In genomic region chr9:35666045-35666444, GRCh38 we compare ENCODE assay signal across 16 cellular contexts. TPM values are rescaled to one million over a fixed set of nuclear protein-coding genes. Genes with fewer than 3 reads are reported as not detected.
A peak's percentile ranks its signal among the peaks of the same experiment; 100 is the strongest.
DNase-seq lines count a peak whose midpoint lies in the region; ATAC-seq, FAIRE-seq and TF ChIP-seq lines count a peak whose summit lies in the region.
"Had no signal": no experiment of that assay in that cellular context is flagged by ENCODE, and none has a peak within 500 bp of the region (broad histone marks: within the 10 kb centered on the region; RNA-seq: fewer than 3 reads in every experiment).

No MANE protein-coding gene starts in this region.

- TF ChIP-seq CTCF in A549 (IDR thresholded peaks at IDR 0.05) = no peak
- TF ChIP-seq CTCF in lower leg skin (IDR thresholded peaks at IDR 0.05) = no peak

- POLR2A ChIA-PET in A549 (lab: Yijun Ruan, JAX) = interaction anchor here (2.3 to 2.6 kb wide), 2 partner anchors 25 to 66 kb away, joined by 16 to 21 read pairs; partner anchors contain the start of genes CREB3, TLN1 and TPM2
- POLR2A ChIA-PET in activated CD4-positive, alpha-beta memory T cell treated with anti-CD3 and anti-CD28 coated beads, Interleukin-2, amount 10 ng/mL, durations not matched to agents 7 days and 5 days (lab: Charles Lee) = interaction anchor here (1.1 to 11.8 kb wide), 13 partner anchors 9 to 91 kb away, joined by 3 to 257 read pairs (median 10); partner anchors contain the start of genes CA9, CCDC107, CD72 and CREB3

- H3K36me3 ChIP-seq in effector memory CD4-positive, alpha-beta T cell (ENCODE audit: control insufficient read depth, insufficient read depth, low read length) = no peaks in the 10 kb centered on the region
- H3K36me3 ChIP-seq: right lobe of liver had no signal

- peak overlapping the region; percentile 57 for H3K27ac Mint-ChIP-seq in activated CD4-positive, alpha-beta memory T cell treated with anti-CD3 and anti-CD28 coated beads, Interleukin-2, amount 10 ng/mL, durations not matched to agents 7 days and 5 days

- no peaks in the 10 kb centered on the region for H3K27me3 Mint-ChIP-seq in activated CD4-positive, alpha-beta memory T cell treated with anti-CD3 and anti-CD28 coated beads, Interleukin-2, amount 10 ng/mL, durations not matched to agents 7 days and 5 days

- no peak for TF ChIP-seq RAD21 in A549 (conservative IDR thresholded peaks at IDR 0.05 in 1 of 2, IDR thresholded peaks at IDR 0.05 in 1 of 2)

- peaks cover 52% of the 10 kb centered on the region for H3K4me1 ChIP-seq in A549
- H3K4me1 ChIP-seq in effector memory CD4-positive, alpha-beta T cell (ENCODE audit: control insufficient read depth, insufficient read depth, low read length, poor library complexity, severe bottlenecking) = peaks cover 35% of the 10 kb centered on the region

- intact Hi-C loops in lower leg skin (cut with DNase I; ENCODE audit: low total_unique reads) = no loop called here

- H3K9me3 Mint-ChIP-seq in activated CD4-positive, alpha-beta memory T cell treated with anti-CD3 and anti-CD28 coated beads, Interleukin-2, amount 10 ng/mL, durations not matched to agents 7 days and 5 days = peaks cover 9% of the 10 kb centered on the region

- no peak for DNase-seq in A549 (ENCODE audit: low read depth in 1 of 2, low spot score in 1 of 2)
- DNase-seq in EL = peak; percentile 72
- no peak for DNase-seq in activated CD4-positive, alpha-beta memory T cell treated with anti-CD3 and anti-CD28 coated beads, Interleukin-2, amount 10 ng/mL, durations not matched to agents 7 days and 5 days
- peak; percentile 5 for DNase-seq in kidney glomerular epithelial cell (lab: John Stamatoyannopoulos, UW)
- DNase-seq in lower leg skin (ENCODE audit: low spot score in 2 of 2) = no peak
- no peak for DNase-seq in effector memory CD4-positive, alpha-beta T cell
- DNase-seq: activated naive CD4-positive, alpha-beta T cell; COR-L47; effector CD8-positive, alpha-beta T cell; mammary epithelial cell; NCI-H2171 treated with DMSO at 0.1 percent for 48 hours; upper lobe of left lung had no signal

- peak overlapping the region; percentile 98 for H3K4me2 ChIP-seq in A549

- peak overlapping the region; percentile 94 to 97; a peak in 4 of 6 replicates for H3K27ac ChIP-seq in A549
- no peak overlapping the region for H3K27ac ChIP-seq in effector memory CD4-positive, alpha-beta T cell (ENCODE audit: insufficient read depth, low read length, poor library complexity, severe bottlenecking)

- FAIRE-seq in A549 (lab: Jason Lieb, UNC) = no peak

- H3K4me3 Mint-ChIP-seq in activated CD4-positive, alpha-beta memory T cell treated with anti-CD3 and anti-CD28 coated beads, Interleukin-2, amount 10 ng/mL, durations not matched to agents 7 days and 5 days = peak overlapping the region; percentile 80

- 91% methylated on average over 1 of the region's 1 CpG for WGBS in A549 (ENCODE audit: missing lambda C conversion rate)
- WGBS in lower leg skin, 2 donors = 74 to 87% methylated on average over 1 of the region's 1 CpG

- no peaks in the 10 kb centered on the region for H3K9me3 ChIP-seq in A549
- no peaks in the 10 kb centered on the region for H3K9me3 ChIP-seq in effector memory CD4-positive, alpha-beta T cell (ENCODE audit: control insufficient read depth, low read length)
- H3K9me3 ChIP-seq: right lobe of liver, upper lobe of left lung had no signal

- peaks cover 55% of the 10 kb centered on the region for H3K4me1 Mint-ChIP-seq in activated CD4-positive, alpha-beta memory T cell treated with anti-CD3 and anti-CD28 coated beads, Interleukin-2, amount 10 ng/mL, durations not matched to agents 7 days and 5 days

- TF ChIP-seq POLR2A in A549 (IDR thresholded peaks at IDR 0.05; ENCODE audit: low read length) (no peak), lower leg skin (IDR thresholded peaks at IDR 0.05) (no peak)

- TF ChIP-seq EP300 in A549 (IDR thresholded peaks at IDR 0.05) = no peak

- no peak overlapping the region for H3K4me3 ChIP-seq in A549
- H3K4me3 ChIP-seq in lower leg skin (ENCODE audit: low read depth, poor library complexity, severe bottlenecking) = no peak overlapping the region
- H3K4me3 ChIP-seq in effector memory CD4-positive, alpha-beta T cell (ENCODE audit: insufficient read depth, low read depth, low read length, poor library complexity, severe bottlenecking) = no peak overlapping the region

- CTCF ChIA-PET in A549 (lab: Yijun Ruan, JAX) = interaction anchor here (1.4 to 21.5 kb wide), 10 partner anchors 9 to 147 kb away, joined by 3 to 498 read pairs (median 12); partner anchors contain the start of genes CA9, CREB3, TLN1 and TPM2
- CTCF ChIA-PET in activated CD4-positive, alpha-beta memory T cell treated with anti-CD3 and anti-CD28 coated beads, Interleukin-2, amount 10 ng/mL, durations not matched to agents 7 days and 5 days (lab: Charles Lee) = interaction anchor here (0.6 to 12.1 kb wide), 9 partner anchors 9 to 237 kb away, joined by 3 to 223 read pairs (median 16); partner anchors contain the start of genes CREB3, SIT1 and TLN1

- H3K36me3 Mint-ChIP-seq in activated CD4-positive, alpha-beta memory T cell treated with anti-CD3 and anti-CD28 coated beads, Interleukin-2, amount 10 ng/mL, durations not matched to agents 7 days and 5 days (ENCODE audit: low read depth) = peaks cover 27% of the 10 kb centered on the region

- no peaks in the 10 kb centered on the region for H3K27me3 ChIP-seq in effector memory CD4-positive, alpha-beta T cell (replicated peaks; ENCODE audit: control insufficient read depth, insufficient read depth, low read length, poor library complexity, severe bottlenecking)
- H3K27me3 ChIP-seq: right lobe of liver, upper lobe of left lung had no signal

- ATAC-seq in A549 = no peak
- no peak for ATAC-seq in GM18861 (IDR thresholded peaks at IDR 0.05; ENCODE audit: unreplicated experiment)
- no peak for ATAC-seq in HG02678 (IDR thresholded peaks at IDR 0.05; ENCODE audit: unreplicated experiment)

TF ChIP-seq in A549, 52 proteins besides CTCF, POLR2A, EP300 and RAD21 (continues in another document):
- TF ChIP-seq ZNF302 (CRISPR knock-in tag; IDR thresholded peaks at IDR 0.05) (no peak), KDM1A (IDR thresholded peaks at IDR 0.05; ENCODE audit: low read depth) (no peak), NPAS2 (CRISPR knock-in tag; IDR thresholded peaks at IDR 0.05; ENCODE audit: borderline replicate concordance) (no peak), MAZ (IDR thresholded peaks at IDR 0.05; ENCODE audit: borderline replicate concordance, low read depth, low read length) (no peak)

RNA-seq across cellular contexts. Expression of gene ARHGEF39, which starts 1.1 kb away (rescaled TPM):
- polyA plus RNA-seq in A549 (2011; rRNA removed) (17.6 and 21.4 TPM in 2 replicates), A549 (2017; fragmentation: RNase III; extraction: RNeasy Plus Mini Kit Qiagen cat#74134 plus additional on column Dnase treatment) (16.7 to 19.5 TPM (median 18.3 TPM) in 3 replicates)
- 18.5 and 21.2 TPM in 2 replicates for polyA plus RNA-seq in A549 (2012; cell fraction: cytosol; rRNA removed)
- polyA plus RNA-seq in A549 (2012; cell fraction: nucleus; rRNA removed) = 55.0 and 61.4 TPM in 2 replicates
- 24.9 and 27.1 TPM in 2 replicates for polyA minus RNA-seq in A549 (2011; rRNA and poly(A)+ RNA removed)
- total RNA-seq in activated CD4-positive, alpha-beta memory T cell treated with anti-CD3 and anti-CD28 coated beads, Interleukin-2, amount 10 ng/mL, durations not matched to agents 7 days and 5 days = 10 to 100 TPM; 19.1 to 19.9 TPM
- 1 to 10 TPM in 2 of 4 donors, under 1 TPM in 2; 0.32 to 7.6 (median 0.86) TPM for total RNA-seq in lower leg skin

RNA-seq across cellular contexts. Expression of gene CA9, which starts 7.7 kb away (rescaled TPM):
- polyA plus RNA-seq in A549 (2011; rRNA removed) (16.3 and 32.9 TPM in 2 replicates), A549 (2017; fragmentation: RNase III; extraction: RNeasy Plus Mini Kit Qiagen cat#74134 plus additional on column Dnase treatment) (2.5 to 5.6 TPM (median 4.5 TPM) in 3 replicates)
- 2.8 and 3.1 TPM in 2 replicates for polyA plus RNA-seq in A549 (2012; cell fraction: cytosol; rRNA removed)
- polyA plus RNA-seq in A549 (2012; cell fraction: nucleus; rRNA removed) = 4.2 and 7.7 TPM in 2 replicates
- 7.8 and 13.3 TPM in 2 replicates for polyA minus RNA-seq in A549 (2011; rRNA and poly(A)+ RNA removed)
- 1 to 10 TPM; 1.1 to 1.2 TPM for total RNA-seq in activated CD4-positive, alpha-beta memory T cell treated with anti-CD3 and anti-CD28 coated beads, Interleukin-2, amount 10 ng/mL, durations not matched to agents 7 days and 5 days
- 10 to 100 TPM in 1 of 4 donors, 1 to 10 TPM in 2, under 1 TPM in 1; 0.25 to 22.2 (median 4.2) TPM for total RNA-seq in lower leg skin

RNA-seq across cellular contexts. Expression of gene CCDC107, which starts 8.0 kb away (rescaled TPM):
- polyA plus RNA-seq in A549 (2011; rRNA removed) (11.0 and 13.3 TPM in 2 replicates), A549 (2017; fragmentation: RNase III; extraction: RNeasy Plus Mini Kit Qiagen cat#74134 plus additional on column Dnase treatment) (20.4 to 21.9 TPM (median 20.7 TPM) in 3 replicates)
- polyA plus RNA-seq in A549 (2012; cell fraction: cytosol; rRNA removed) = 24.8 and 25.7 TPM in 2 replicates
- 16.2 and 17.0 TPM in 2 replicates for polyA plus RNA-seq in A549 (2012; cell fraction: nucleus; rRNA removed)
- polyA minus RNA-seq in A549 (2011; rRNA and poly(A)+ RNA removed) = 6.2 and 9.3 TPM in 2 replicates
- 10 to 100 TPM; 36.6 to 37.7 TPM for total RNA-seq in activated CD4-positive, alpha-beta memory T cell treated with anti-CD3 and anti-CD28 coated beads, Interleukin-2, amount 10 ng/mL, durations not matched to agents 7 days and 5 days
- 10 to 100 TPM; 15.1 to 30.5 (median 21.2) TPM for total RNA-seq in lower leg skin

RNA-seq across cellular contexts. Expression of gene RMRP, which starts 8.2 kb away (rescaled TPM):
- 80.2 and 257 TPM in 2 replicates for polyA plus RNA-seq in A549 (2011; rRNA removed)
- polyA plus RNA-seq in A549 (2012; cell fraction: cytosol; rRNA removed) = 70.8 and 88.5 TPM in 2 replicates
- 313 TPM in 1 of 2 replicates, not detected in the other for polyA plus RNA-seq in A549 (2012; cell fraction: nucleus; rRNA removed)
- polyA plus RNA-seq in A549 (2017; fragmentation: RNase III; extraction: RNeasy Plus Mini Kit Qiagen cat#74134 plus additional on column Dnase treatment) = 14.7 TPM in 1 of 3 replicates, not detected in the others
- polyA minus RNA-seq in A549 (2011; rRNA and poly(A)+ RNA removed) = 13,550 and 18,381 TPM in 2 replicates
- total RNA-seq in activated CD4-positive, alpha-beta memory T cell treated with anti-CD3 and anti-CD28 coated beads, Interleukin-2, amount 10 ng/mL, durations not matched to agents 7 days and 5 days = over 10,000 TPM in 1 of 2 experiments, 1,000 to 10,000 TPM in 1; 9,885 to 10,678 TPM
- total RNA-seq in lower leg skin = over 10,000 TPM in 1 of 4 donors, 1,000 to 10,000 TPM in 3; 1,358 to 15,269 (median 4,926) TPM

RNA-seq across cellular contexts. Expression of gene SIT1, which starts 15.3 kb away (rescaled TPM):
- polyA plus RNA-seq in A549 (2011; rRNA removed) = not detected in 2 replicates
- polyA plus RNA-seq in A549 (2012; cell fraction: cytosol; rRNA removed) = not detected in 2 replicates
- polyA plus RNA-seq in A549 (2012; cell fraction: nucleus; rRNA removed) = not detected in 2 replicates
- polyA plus RNA-seq in A549 (2017; fragmentation: RNase III; extraction: RNeasy Plus Mini Kit Qiagen cat#74134 plus additional on column Dnase treatment) = not detected in 3 replicates
- polyA minus RNA-seq in A549 (2011; rRNA and poly(A)+ RNA removed) = not detected in 2 replicates
- total RNA-seq in activated CD4-positive, alpha-beta memory T cell treated with anti-CD3 and anti-CD28 coated beads, Interleukin-2, amount 10 ng/mL, durations not matched to agents 7 days and 5 days = 100 to 1,000 TPM; 210 to 214 TPM
- not detected for total RNA-seq in lower leg skin
- total RNA-seq: H4, mammary epithelial cell had no signal
- polyA plus RNA-seq: mammary epithelial cell had no signal

Comparison
In these comparisons a context has a peak if more than half of its experiments do, and no peak if none do; other contexts are left out.
1. DNase-seq: peak in EL (single experiment) and kidney glomerular epithelial cell (single experiment); none in A549 (0 of 2), activated CD4-positive, alpha-beta memory T cell treated with anti-CD3 and anti-CD28 coated beads, Interleukin-2, amount 10 ng/mL, durations not matched to agents 7 days and 5 days (single experiment), lower leg skin (0 of 2) and effector memory CD4-positive, alpha-beta T cell (0 of 3).